In the genomic region with DNA sequence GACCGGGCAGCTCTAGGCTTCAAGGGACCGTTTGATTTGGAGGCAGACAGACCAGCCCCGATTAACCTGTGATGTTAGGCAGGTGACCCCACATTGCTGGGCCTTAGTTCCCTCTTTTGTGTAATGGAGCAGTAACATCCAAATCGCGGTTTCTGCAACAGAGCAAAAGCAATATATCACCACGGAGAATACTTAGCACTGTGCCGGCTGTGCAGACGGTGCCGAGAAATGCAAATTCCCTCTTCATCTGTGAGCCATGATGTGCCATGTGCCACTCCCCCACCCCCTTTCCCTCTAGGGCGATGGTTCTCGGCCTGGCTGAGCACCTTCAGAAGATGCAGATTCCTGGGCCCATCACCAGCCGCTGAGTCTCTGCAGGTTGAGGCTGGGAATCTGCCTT, we compare ENCODE assay signal across 19 cellular contexts.
"Had no signal": no experiment of that assay in that cellular context is flagged by ENCODE, and none has a peak within 500 bp of the region (broad histone marks: within the 10 kb centered on the region; RNA-seq: fewer than 3 reads in every experiment).

No MANE protein-coding gene starts in this region.

- H3K4me1 ChIP-seq: gastroesophageal sphincter, right lobe of liver had no signal

- H3K9me3 ChIP-seq: ascending aorta, gastroesophageal sphincter, right lobe of liver, testis had no signal

- H3K4me3 ChIP-seq: ascending aorta, gastroesophageal sphincter, right lobe of liver, testis had no signal

- H3K9me3 Mint-ChIP-seq: activated naive CD4-positive, alpha-beta T cell treated with anti-CD3 and anti-CD28 coated beads, Interleukin-2, amount 50 U/mL, for 24 hours; activated T-cell treated with anti-CD3 and anti-CD28 coated beads, Interleukin-2, amount 50 U/mL, for 72 hours; immature natural killer cell; naive thymus-derived CD8-positive, alpha-beta T cell; type B pancreatic cell had no signal

- DNase-seq: activated CD4-positive, alpha-beta T cell treated with anti-CD3 and anti-CD28 coated beads, Interleukin-2, amount 50 U/mL, for 4 hours; activated gamma-delta T cell; activated T-cell treated with anti-CD3 and anti-CD28 coated beads, Interleukin-2, amount 50 U/mL, for 72 hours; cerebellar nuclear complex; effector CD4-positive, alpha-beta T cell; immature natural killer cell; mesendoderm; naive thymus-derived CD8-positive, alpha-beta T cell; right lobe of liver; small intestine; stimulated activated CD4-positive, alpha-beta T cell treated with anti-CD3 and anti-CD28 coated beads, Interleukin-15, amount 100 ng/mL, for 24 hours; stimulated activated CD4-positive, alpha-beta T cell treated with anti-CD3 and anti-CD28 coated beads, Interleukin-4, amount 100 ng/mL, for 1 hour; testis had no signal

- H3K27me3 Mint-ChIP-seq: activated naive CD4-positive, alpha-beta T cell treated with anti-CD3 and anti-CD28 coated beads, Interleukin-2, amount 50 U/mL, for 24 hours; type B pancreatic cell had no signal

- H3K4me3 Mint-ChIP-seq: activated naive CD4-positive, alpha-beta T cell treated with anti-CD3 and anti-CD28 coated beads, Interleukin-2, amount 50 U/mL, for 24 hours; activated T-cell treated with anti-CD3 and anti-CD28 coated beads, Interleukin-2, amount 50 U/mL, for 72 hours; immature natural killer cell; naive thymus-derived CD8-positive, alpha-beta T cell; type B pancreatic cell had no signal

- H3K36me3 Mint-ChIP-seq: activated naive CD4-positive, alpha-beta T cell treated with anti-CD3 and anti-CD28 coated beads, Interleukin-2, amount 50 U/mL, for 24 hours; immature natural killer cell had no signal

- H2AFZ ChIP-seq: parathyroid adenoma had no signal

- ATAC-seq: activated T-cell treated with anti-CD3 and anti-CD28 coated beads, Interleukin-2, amount 50 U/mL, for 72 hours; gastroesophageal sphincter; naive thymus-derived CD8-positive, alpha-beta T cell; right lobe of liver had no signal

- H3K9ac ChIP-seq: parathyroid adenoma had no signal

- H3K27ac ChIP-seq: ascending aorta, gastroesophageal sphincter, parathyroid adenoma, right lobe of liver, testis, VCaP had no signal

- H3K4me1 Mint-ChIP-seq: activated naive CD4-positive, alpha-beta T cell treated with anti-CD3 and anti-CD28 coated beads, Interleukin-2, amount 50 U/mL, for 24 hours had no signal

- H3K27me3 ChIP-seq: ascending aorta, gastroesophageal sphincter, right lobe of liver, testis had no signal

- H3K27ac Mint-ChIP-seq: activated naive CD4-positive, alpha-beta T cell treated with anti-CD3 and anti-CD28 coated beads, Interleukin-2, amount 50 U/mL, for 24 hours; activated T-cell treated with anti-CD3 and anti-CD28 coated beads, Interleukin-2, amount 50 U/mL, for 72 hours; immature natural killer cell; type B pancreatic cell had no signal
